In genomic region chr6:33428891-33429744, GRCh38 we compare ENCODE assay signal across 6 cellular contexts. TPM values are rescaled to one million over a fixed set of nuclear protein-coding genes. Genes with fewer than 3 reads are reported as not detected.
DNase-seq lines count a peak whose midpoint lies in the region; ATAC-seq and TF ChIP-seq lines count a peak whose summit lies in the region.

No MANE protein-coding gene starts in this region.

- POLR2A ChIA-PET in activated CD8-positive, alpha-beta T cell treated with anti-CD3 and anti-CD28 coated beads for 36 hours (lab: Charles Lee), result interaction anchor here (0.5 to 3.4 kb wide), 11 partner anchors 9 to 152 kb away, joined by 3 to 46 read pairs (median 3); partner anchors contain the start of genes B3GALT4, CUTA, SYNGAP1 and WDR46
- POLR2A ChIA-PET in naive thymus-derived CD4-positive, alpha-beta T cell (lab: Charles Lee), result interaction anchor here (0.7 to 4.4 kb wide), 17 partner anchors 11 to 282 kb away, joined by 3 to 61 read pairs (median 6); partner anchors contain the start of genes B3GALT4, BAK1, CUTA and ITPR3

- peaks cover 44% of the 10 kb centered on the region for H3K4me1 Mint-ChIP-seq in Calu3 (ENCODE audit: low read depth, unreplicated experiment)
- H3K4me1 Mint-ChIP-seq in activated CD8-positive, alpha-beta T cell treated with anti-CD3 and anti-CD28 coated beads for 36 hours (ENCODE audit: low read depth), result peaks cover 69% of the 10 kb centered on the region
- peaks cover 69 to 84% (median 79%) of the 10 kb centered on the region in 7 donors for H3K4me1 Mint-ChIP-seq in naive thymus-derived CD4-positive, alpha-beta T cell

- H3K27ac ChIP-seq in naive thymus-derived CD4-positive, alpha-beta T cell (ENCODE audit: low read depth, low read length), result peak overlapping the region; percentile 88

- intact Hi-C loops in Calu3 (cut with micrococcal nuclease; ENCODE audit: unreplicated experiment), result loop anchor here (5.0 kb wide), 1 partner anchor 37 kb away; the partner anchor contains the start of gene KIFC1
- intact Hi-C loops in activated CD8-positive, alpha-beta T cell treated with anti-CD3 and anti-CD28 coated beads for 36 hours (cut with micrococcal nuclease), result loop anchor here (5.0 to 10.0 kb wide), 2 partner anchors 37 to 146 kb away; partner anchors contain the start of gene KIFC1
- intact Hi-C loops in naive thymus-derived CD4-positive, alpha-beta T cell (cut with micrococcal nuclease), result loop anchor here (2.0 to 10.0 kb wide), 8 partner anchors 52 to 1252 kb away; partner anchors contain the start of genes RGL2 (in 2 of the 2), AGPAT1 (in 1 of the 2), ITPR3 (in 1 of the 2) and RNF5 (in 1 of the 2)

- no peak for TF ChIP-seq CTCF in Calu3 (IDR thresholded peaks at IDR 0.05; ENCODE audit: unreplicated experiment)
- TF ChIP-seq CTCF in activated CD8-positive, alpha-beta T cell treated with anti-CD3 and anti-CD28 coated beads for 36 hours (IDR thresholded peaks at IDR 0.05), result no peak

- no peak for ATAC-seq in activated CD8-positive, alpha-beta T cell treated with anti-CD3 and anti-CD28 coated beads for 36 hours
- no peak for ATAC-seq in naive thymus-derived CD4-positive, alpha-beta T cell

- H3K27me3 ChIP-seq in naive thymus-derived CD4-positive, alpha-beta T cell (ENCODE audit: control insufficient read depth in 2 of 2, insufficient read depth in 2 of 2, low read length in 2 of 2), result no peaks in the 10 kb centered on the region

- H3K9me3 ChIP-seq in naive thymus-derived CD4-positive, alpha-beta T cell (ENCODE audit: control insufficient read depth in 2 of 3, low read length in 3 of 3), result no peaks in the 10 kb centered on the region

- no peaks in the 10 kb centered on the region for H3K9me3 Mint-ChIP-seq in Calu3 (ENCODE audit: low read depth, unreplicated experiment)
- H3K9me3 Mint-ChIP-seq in activated CD8-positive, alpha-beta T cell treated with anti-CD3 and anti-CD28 coated beads for 36 hours, result no peaks in the 10 kb centered on the region
- no peaks in the 10 kb centered on the region for H3K9me3 Mint-ChIP-seq in naive thymus-derived CD4-positive, alpha-beta T cell

- H3K4me3 Mint-ChIP-seq in Calu3 (ENCODE audit: low read depth, unreplicated experiment), result peak overlapping the region; percentile 87
- peak overlapping the region; percentile 88 for H3K4me3 Mint-ChIP-seq in activated CD8-positive, alpha-beta T cell treated with anti-CD3 and anti-CD28 coated beads for 36 hours
- H3K4me3 Mint-ChIP-seq in naive thymus-derived CD4-positive, alpha-beta T cell, result peak overlapping the region; percentile 86 to 98 (median 92)

- H3K27ac Mint-ChIP-seq in Calu3 (ENCODE audit: unreplicated experiment), result peak overlapping the region; percentile 41
- peak overlapping the region; percentile 91 for H3K27ac Mint-ChIP-seq in activated CD8-positive, alpha-beta T cell treated with anti-CD3 and anti-CD28 coated beads for 36 hours
- H3K27ac Mint-ChIP-seq in naive thymus-derived CD4-positive, alpha-beta T cell, result peak overlapping the region; percentile 81 to 98 (median 96)

- BruUV-seq in Calu3 (replicated peaks; lab: Mats Ljungman, UMichigan), result no TSS peak

- DNase-seq in Calu3, result no peak
- no peak for DNase-seq in activated CD8-positive, alpha-beta T cell treated with anti-CD3 and anti-CD28 coated beads for 36 hours
- no peak for DNase-seq in naive thymus-derived CD4-positive, alpha-beta T cell
- DNase-seq in GM19238 (ENCODE audit: insufficient read length, low spot score), result no peak
- no peak for DNase-seq in NCI-H2196 (lab: John Stamatoyannopoulos, UW; ENCODE audit: unreplicated experiment)
- DNase-seq in stimulated activated CD4-positive, alpha-beta T cell treated with anti-CD3 and anti-CD28 coated beads, Interleukin-1b, Interleukin-23, amount 100 ng/mL, for 48 hours, result no peak

- no peaks in the 10 kb centered on the region for H3K27me3 Mint-ChIP-seq in Calu3 (ENCODE audit: unreplicated experiment)
- H3K27me3 Mint-ChIP-seq in activated CD8-positive, alpha-beta T cell treated with anti-CD3 and anti-CD28 coated beads for 36 hours, result no peaks in the 10 kb centered on the region
- no peaks in the 10 kb centered on the region for H3K27me3 Mint-ChIP-seq in naive thymus-derived CD4-positive, alpha-beta T cell

- H3K36me3 Mint-ChIP-seq in Calu3 (ENCODE audit: insufficient read depth, unreplicated experiment), result peaks cover 47% of the 10 kb centered on the region
- H3K36me3 Mint-ChIP-seq in activated CD8-positive, alpha-beta T cell treated with anti-CD3 and anti-CD28 coated beads for 36 hours (ENCODE audit: low read depth), result peaks cover 23% of the 10 kb centered on the region
- peaks cover 0 to 28% (median 0%) of the 10 kb centered on the region in 5 donors for H3K36me3 Mint-ChIP-seq in naive thymus-derived CD4-positive, alpha-beta T cell

- H3K36me3 ChIP-seq in naive thymus-derived CD4-positive, alpha-beta T cell (ENCODE audit: control insufficient read depth in 2 of 3, insufficient read depth in 3 of 3, low read length in 3 of 3), result peaks cover 0 to 4% (median 0%) of the 10 kb centered on the region in 3 experiments

- CTCF ChIA-PET in Calu3 (lab: Charles Lee), result interaction anchor here (0.6 to 0.9 kb wide), 2 partner anchors 12 to 450 kb away, joined by 3 read pairs; no protein-coding TSS in a partner anchor
- CTCF ChIA-PET in activated CD8-positive, alpha-beta T cell treated with anti-CD3 and anti-CD28 coated beads for 36 hours (lab: Charles Lee), result interaction anchor here (0.6 to 1.9 kb wide), 7 partner anchors 11 to 158 kb away, joined by 3 to 5 read pairs (median 4); partner anchors contain the start of genes CUTA, RPS18 and VPS52
- CTCF ChIA-PET in naive thymus-derived CD4-positive, alpha-beta T cell (lab: Charles Lee), result interaction anchor here (0.6 to 1.3 kb wide), 8 partner anchors 11 to 111 kb away, joined by 3 to 6 read pairs (median 3); partner anchors contain the start of genes CUTA, KIFC1, ZBTB22 and ZBTB9

- peaks cover 51 to 59% of the 10 kb centered on the region in 2 donors for H3K4me1 ChIP-seq in naive thymus-derived CD4-positive, alpha-beta T cell (ENCODE audit: control insufficient read depth in 2 of 2, insufficient read depth in 2 of 2, low read length in 2 of 2)

- H3K4me3 ChIP-seq in naive thymus-derived CD4-positive, alpha-beta T cell (ENCODE audit: low read length), result peak overlapping the region; percentile 71

RNA-seq across cellular contexts. Expression of gene SYNGAP1, which starts 9.3 kb away (rescaled TPM):
- 18.8 and 24.9 TPM in 2 replicates for total RNA-seq in Calu3 (2022)
- 10 to 100 TPM; 57.9 to 67.0 TPM for total RNA-seq in activated CD8-positive, alpha-beta T cell treated with anti-CD3 and anti-CD28 coated beads for 36 hours
- total RNA-seq in naive thymus-derived CD4-positive, alpha-beta T cell, result 10 to 100 TPM; 35.5 to 94.1 (median 57.9) TPM
- 1 to 10 TPM in 1 of 2 donors, under 1 TPM in 1; 0.48 to 2.3 TPM for polyA plus RNA-seq in naive thymus-derived CD4-positive, alpha-beta T cell

RNA-seq across cellular contexts. Expression of gene CUTA, which starts 11.2 kb away (rescaled TPM):
- total RNA-seq in Calu3 (2022), result 170 and 172 TPM in 2 replicates
- total RNA-seq in activated CD8-positive, alpha-beta T cell treated with anti-CD3 and anti-CD28 coated beads for 36 hours, result 100 to 1,000 TPM; 155 to 160 TPM
- 100 to 1,000 TPM; 148 to 235 (median 158) TPM for total RNA-seq in naive thymus-derived CD4-positive, alpha-beta T cell
- 100 to 1,000 TPM; 389 to 466 TPM for polyA plus RNA-seq in naive thymus-derived CD4-positive, alpha-beta T cell

RNA-seq across cellular contexts. Expression of gene PHF1, which starts 18.3 kb away (rescaled TPM):
- total RNA-seq in Calu3 (2022), result 62.4 and 68.3 TPM in 2 replicates
- total RNA-seq in activated CD8-positive, alpha-beta T cell treated with anti-CD3 and anti-CD28 coated beads for 36 hours, result 10 to 100 TPM; 31.9 to 32.6 TPM
- 100 to 1,000 TPM in 4 of 5 experiments, 10 to 100 TPM in 1; 37.8 to 356 (median 235) TPM for total RNA-seq in naive thymus-derived CD4-positive, alpha-beta T cell
- 10 to 100 TPM; 58.6 to 88.3 TPM for polyA plus RNA-seq in naive thymus-derived CD4-positive, alpha-beta T cell

RNA-seq across cellular contexts. Expression of gene ZBTB9, which starts 25.3 kb away (rescaled TPM):
- 18.1 and 20.0 TPM in 2 replicates for total RNA-seq in Calu3 (2022)
- total RNA-seq in activated CD8-positive, alpha-beta T cell treated with anti-CD3 and anti-CD28 coated beads for 36 hours, result 1 to 10 TPM; 7.8 to 8.7 TPM
- total RNA-seq in naive thymus-derived CD4-positive, alpha-beta T cell, result 10 to 100 TPM in 1 of 5 experiments, 1 to 10 TPM in 4; 3.3 to 14.0 (median 9.8) TPM
- polyA plus RNA-seq in naive thymus-derived CD4-positive, alpha-beta T cell, result 10 to 100 TPM in 1 of 2 donors, 1 to 10 TPM in 1; 6.9 to 15.2 TPM

RNA-seq across cellular contexts. Expression of gene KIFC1, which starts 37.5 kb away (rescaled TPM):
- 105 and 140 TPM in 2 replicates for total RNA-seq in Calu3 (2022)
- total RNA-seq in activated CD8-positive, alpha-beta T cell treated with anti-CD3 and anti-CD28 coated beads for 36 hours, result 10 to 100 TPM; 93.4 to 96.0 TPM
- total RNA-seq in naive thymus-derived CD4-positive, alpha-beta T cell, result 10 to 100 TPM in 1 of 5 experiments, 1 to 10 TPM in 3, under 1 TPM in 1; 0.65 to 87.9 (median 1.6) TPM
- under 1 TPM; 0.18 to 0.92 TPM for polyA plus RNA-seq in naive thymus-derived CD4-positive, alpha-beta T cell

Comparison
In these comparisons a context has a peak if more than half of its experiments do, and no peak if none do; other contexts are left out.
1. H3K27ac Mint-ChIP-seq: peak in every context shown above with its lines; median percentile 96 in naive thymus-derived CD4-positive, alpha-beta T cell; 91 in activated CD8-positive, alpha-beta T cell treated with anti-CD3 and anti-CD28 coated beads for 36 hours; 41 in Calu3.